Comparison of ENCODE assay signal across 8 cellular contexts in the genomic region with DNA sequence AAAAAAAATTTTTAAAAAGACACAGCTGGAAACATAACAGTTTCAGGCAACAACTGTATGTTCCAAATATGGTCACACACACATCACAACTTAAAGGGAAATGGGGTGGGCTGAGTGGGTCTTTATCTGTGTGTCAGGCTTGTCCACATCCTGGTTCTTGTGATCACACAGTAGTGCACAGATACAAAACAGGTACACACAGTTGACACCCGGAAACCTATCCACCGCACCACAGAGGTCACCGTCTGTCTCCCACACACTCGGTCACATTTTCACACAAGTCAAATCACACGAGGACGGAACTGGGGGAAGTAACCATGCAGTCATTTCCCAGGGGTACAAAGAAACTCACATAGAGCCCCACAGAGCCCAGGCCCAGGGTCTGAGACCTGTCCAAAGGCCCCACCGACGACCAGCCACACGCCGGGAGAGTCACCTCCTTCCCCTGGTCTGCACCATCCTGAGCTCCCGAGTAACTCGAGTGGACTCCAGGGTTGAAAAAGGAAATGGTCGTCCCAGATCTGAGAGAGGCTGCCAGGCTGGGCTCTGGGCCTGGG. TPM values are rescaled to one million over a fixed set of nuclear protein-coding genes. Genes with fewer than 3 reads are reported as not detected.
A peak's percentile ranks its signal among the peaks of the same experiment; 100 is the strongest.
DNase-seq lines count a peak whose midpoint lies in the region; ATAC-seq and TF ChIP-seq lines count a peak whose summit lies in the region.

No MANE protein-coding gene starts in this region.

- H3K4me1 Mint-ChIP-seq in activated T-cell treated with anti-CD3 and anti-CD28 coated beads, Interleukin-2, amount 50 U/mL, for 4 hours (ENCODE audit: low read depth) = peaks cover 58% of the 10 kb centered on the region
- peaks cover 48% of the 10 kb centered on the region for H3K4me1 Mint-ChIP-seq in nephron progenitor cell

- peak in 1 of 2 experiments; percentile 67 for DNase-seq in HL-60 (ENCODE audit: low read depth in 1 of 2, low spot score in 1 of 2)
- peak; percentile 70 for DNase-seq in activated T-cell treated with anti-CD3 and anti-CD28 coated beads, Interleukin-2, amount 50 U/mL, for 4 hours
- no peak for DNase-seq in nephron progenitor cell
- DNase-seq in DMS153 treated with DMSO at 0.1 percent for 48 hours (lab: John Stamatoyannopoulos, UW; ENCODE audit: unreplicated experiment) = no peak
- no peak for DNase-seq in DMS79 (lab: John Stamatoyannopoulos, UW)
- DNase-seq in DMS 273 (lab: John Stamatoyannopoulos, UW; ENCODE audit: unreplicated experiment) = no peak
- DNase-seq in AG20443 (ENCODE audit: low spot score) = no peak

- peaks cover 23% of the 10 kb centered on the region for H3K36me3 Mint-ChIP-seq in activated T-cell treated with anti-CD3 and anti-CD28 coated beads, Interleukin-2, amount 50 U/mL, for 4 hours (ENCODE audit: insufficient read depth)
- peaks cover 25% of the 10 kb centered on the region for H3K36me3 Mint-ChIP-seq in nephron progenitor cell (ENCODE audit: low read depth)

- H3K27me3 Mint-ChIP-seq in activated T-cell treated with anti-CD3 and anti-CD28 coated beads, Interleukin-2, amount 50 U/mL, for 4 hours (ENCODE audit: low read depth) = no peaks in the 10 kb centered on the region
- peaks cover 22% of the 10 kb centered on the region for H3K27me3 Mint-ChIP-seq in nephron progenitor cell (ENCODE audit: low read depth, poor library complexity)

- peak; percentile 38 for ATAC-seq in GM19455 (IDR thresholded peaks at IDR 0.05; ENCODE audit: unreplicated experiment)
- ATAC-seq in activated T-cell treated with anti-CD3 and anti-CD28 coated beads, Interleukin-2, amount 50 U/mL, for 4 hours = peak; percentile 46 to 64

- H3K4me3 Mint-ChIP-seq in activated T-cell treated with anti-CD3 and anti-CD28 coated beads, Interleukin-2, amount 50 U/mL, for 4 hours = peak overlapping the region; percentile 97
- no peak overlapping the region for H3K4me3 Mint-ChIP-seq in nephron progenitor cell

- no peaks in the 10 kb centered on the region for H3K9me3 Mint-ChIP-seq in activated T-cell treated with anti-CD3 and anti-CD28 coated beads, Interleukin-2, amount 50 U/mL, for 4 hours
- no peaks in the 10 kb centered on the region for H3K9me3 Mint-ChIP-seq in nephron progenitor cell

- peak overlapping the region; percentile 95 for H3K27ac ChIP-seq in HL-60 (replicated peaks)

- peak overlapping the region; percentile 91 for H3K27ac Mint-ChIP-seq in nephron progenitor cell

- TF ChIP-seq CTCF in HL-60 (IDR thresholded peaks at IDR 0.05; ENCODE audit: insufficient read depth, low read length) (no peak), nephron progenitor cell (IDR thresholded peaks at IDR 0.05) (no peak)

- no peak overlapping the region for H3K4me3 ChIP-seq in HL-60 (replicated peaks; ENCODE audit: insufficient read depth, low read length)

- H3K27me3 ChIP-seq in HL-60 (ENCODE audit: insufficient read depth, poor library complexity, severe bottlenecking) = no peaks in the 10 kb centered on the region

RNA-seq across cellular contexts. Expression of gene PPAN, which starts 1.4 kb away (rescaled TPM):
- 100 to 1,000 TPM; 479 to 497 (median 489) TPM for total RNA-seq in activated T-cell treated with anti-CD3 and anti-CD28 coated beads, Interleukin-2, amount 50 U/mL, for 4 hours

RNA-seq across cellular contexts. Expression of gene ANGPTL6, which starts 2.3 kb away (rescaled TPM):
- total RNA-seq in activated T-cell treated with anti-CD3 and anti-CD28 coated beads, Interleukin-2, amount 50 U/mL, for 4 hours = 10 to 100 TPM in 1 of 3 donors, 1 to 10 TPM in 2; 9.2 to 11.0 (median 9.2) TPM

RNA-seq across cellular contexts. Expression of gene P2RY11, which starts 6.8 kb away (rescaled TPM):
- total RNA-seq in activated T-cell treated with anti-CD3 and anti-CD28 coated beads, Interleukin-2, amount 50 U/mL, for 4 hours = 10 to 100 TPM; 74.8 to 87.5 (median 82.6) TPM

RNA-seq across cellular contexts. Expression of gene EIF3G, which starts 15.0 kb away (rescaled TPM):
- 100 to 1,000 TPM; 503 to 538 (median 523) TPM for total RNA-seq in activated T-cell treated with anti-CD3 and anti-CD28 coated beads, Interleukin-2, amount 50 U/mL, for 4 hours

RNA-seq across cellular contexts. Expression of gene SHFL, which starts 18.6 kb away (rescaled TPM):
- total RNA-seq in activated T-cell treated with anti-CD3 and anti-CD28 coated beads, Interleukin-2, amount 50 U/mL, for 4 hours = 10 to 100 TPM; 20.1 to 26.8 (median 26.2) TPM
